Comparison of ENCODE assay signal across 17 cellular contexts in the genomic region with DNA sequence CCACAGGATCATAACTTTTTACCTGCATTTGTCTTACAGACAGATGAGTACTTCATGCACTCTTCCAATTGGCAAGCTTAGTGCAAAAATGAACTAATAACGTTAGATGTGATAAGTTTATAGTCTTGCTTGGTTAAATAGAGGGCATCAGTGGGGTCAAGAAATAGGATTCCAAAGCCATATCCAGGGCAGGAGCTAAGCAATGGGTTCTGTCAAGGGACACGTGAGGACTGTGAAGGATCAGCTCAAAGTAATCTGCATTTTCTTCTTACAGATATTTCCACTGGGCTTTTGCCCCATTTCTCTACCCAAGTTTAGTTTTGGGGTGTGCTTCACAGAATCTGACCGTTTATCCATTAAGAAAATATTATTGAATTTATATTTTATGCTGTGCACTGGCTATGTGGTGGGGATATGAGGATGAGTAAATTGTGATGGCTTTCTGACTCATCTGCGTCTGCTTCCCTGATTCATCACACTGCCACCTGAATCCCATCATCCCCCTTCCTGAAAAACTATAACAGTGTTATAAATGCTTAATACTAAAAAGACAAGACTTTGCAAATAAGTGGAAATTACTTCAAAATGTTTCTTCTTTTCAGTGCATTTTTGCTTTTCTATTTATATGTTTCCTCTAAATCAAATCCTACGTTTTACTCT. TPM values are rescaled to one million over a fixed set of nuclear protein-coding genes. Genes with fewer than 3 reads are reported as not detected.
DNase-seq lines count a peak whose midpoint lies in the region; ATAC-seq, FAIRE-seq and TF ChIP-seq lines count a peak whose summit lies in the region.
"Had no signal": no experiment of that assay in that cellular context is flagged by ENCODE, and none has a peak within 500 bp of the region (broad histone marks: within the 10 kb centered on the region; RNA-seq: fewer than 3 reads in every experiment).

No MANE protein-coding gene starts in this region.

- DNase-seq in EH (ENCODE audit: low read depth) (peak; percentile 68), PC-3 (peak; percentile 68), endothelial cell of umbilical vein (ENCODE audit: low read depth, low spot score) (no peak), osteoblast (ENCODE audit: insufficient read length, low spot score, missing footprints) (peak; percentile 71), testis (no peak), C1 segment of cervical spinal cord (lab: John Stamatoyannopoulos, UW) (no peak)
- DNase-seq: activated CD4-positive, CD25-positive, alpha-beta regulatory T cell; activated CD8-positive, alpha-beta memory T cell treated with anti-CD3 and anti-CD28 coated beads, Interleukin-2, amount 10 ng/mL, durations not matched to agents 7 days and 5 days; activated gamma-delta T cell treated with Interleukin-2 at 50 U/mL for 16 hours; DMS53; NCI-H1048; SHP77; T-helper 17 cell had no signal

- H3F3A ChIP-seq in PC-3 (ENCODE audit: low read length, unreplicated experiment) = no peaks in the 10 kb centered on the region

- no peaks in the 10 kb centered on the region for H3K9me1 ChIP-seq in endothelial cell of umbilical vein (replicated peaks; ENCODE audit: control insufficient read depth, extremely low read depth, insufficient read depth, low read length)

- 84 to 86% methylated on average over 5 of the region's 5 CpGs for WGBS in testis, 2 donors

- POLR2A ChIA-PET in PC-3 (lab: Charles Lee; ENCODE audit: unreplicated experiment) = no interaction called here
- POLR2A ChIA-PET in endothelial cell of umbilical vein (lab: Charles Lee) = no interaction called here

- BruUV-seq in PC-3 (replicated peaks; lab: Mats Ljungman, UMichigan) = no TSS peak
- BruUV-seq in endothelial cell of umbilical vein (replicated peaks; lab: Mats Ljungman, UMichigan) = no TSS peak

- ATAC-seq in PC-3 (peak; percentile 78), HG03442 (IDR thresholded peaks at IDR 0.05; ENCODE audit: unreplicated experiment) (no peak), GM19397 (IDR thresholded peaks at IDR 0.05; ENCODE audit: unreplicated experiment) (no peak)
- ATAC-seq: activated CD8-positive, alpha-beta memory T cell treated with anti-CD3 and anti-CD28 coated beads, Interleukin-2, amount 10 ng/mL, durations not matched to agents 7 days and 5 days; T-helper 17 cell had no signal

- H3K27ac ChIP-seq in PC-3 (ENCODE audit: low read length) (peak overlapping the region; percentile 95), endothelial cell of umbilical vein (ENCODE audit: insufficient read depth, low read depth, low read length) (no peak overlapping the region), osteoblast (ENCODE audit: low read depth, low read length) (peak overlapping the region; percentile 29), testis (no peak overlapping the region)
- H3K27ac ChIP-seq: ascending aorta; BLaER1 treated with 17β-estradiol and CSF1 and Interleukin-3, amounts not matched to agents 10 nM and 100 nM had no signal

- peaks cover 40% of the 10 kb centered on the region for H3K4me1 ChIP-seq in PC-3 (ENCODE audit: insufficient read depth, low read length)
- no peaks in the 10 kb centered on the region for H3K4me1 ChIP-seq in endothelial cell of umbilical vein (ENCODE audit: control insufficient read depth, extremely low read depth, insufficient read depth, low read length)
- peaks cover 28% of the 10 kb centered on the region for H3K4me1 ChIP-seq in osteoblast (ENCODE audit: insufficient read depth, low read length)
- H3K4me1 ChIP-seq in testis = no peaks in the 10 kb centered on the region
- H3K4me1 ChIP-seq: ascending aorta had no signal

- TF ChIP-seq POLR2A in endothelial cell of umbilical vein (IDR thresholded peaks at IDR 0.05; ENCODE audit: low read depth, low read length) (no peak), testis (IDR thresholded peaks at IDR 0.05) (no peak)

- TF ChIP-seq CTCF in PC-3 (conservative IDR thresholded peaks at IDR 0.05; ENCODE audit: low read depth, low read length) (no peak), endothelial cell of umbilical vein (IDR thresholded peaks at IDR 0.05; ENCODE audit: extremely low read depth in 1 of 2, insufficient read depth in 1 of 2, low read depth in 1 of 2, low read length in 2 of 2) (no peak), osteoblast (IDR thresholded peaks at IDR 0.05; ENCODE audit: extremely low read depth, low read depth, low read length) (no peak), testis (IDR thresholded peaks at IDR 0.05) (no peak)

- H3K4me2 ChIP-seq in PC-3 (ENCODE audit: low read length) (peak overlapping the region; percentile 77), endothelial cell of umbilical vein (ENCODE audit: insufficient read depth, low read length) (no peak overlapping the region), osteoblast (ENCODE audit: insufficient read depth, low read length) (peak overlapping the region; percentile 43)
- H3K4me2 ChIP-seq: BLaER1 treated with 17β-estradiol and CSF1 and Interleukin-3, amounts not matched to agents 10 nM and 100 nM had no signal

- no peaks in the 10 kb centered on the region for H4K20me1 ChIP-seq in PC-3 (ENCODE audit: low read length)
- H4K20me1 ChIP-seq in endothelial cell of umbilical vein (replicated peaks; ENCODE audit: control insufficient read depth, extremely low read depth, insufficient read depth, low read length) = no peaks in the 10 kb centered on the region
- H4K20me1 ChIP-seq in osteoblast (ENCODE audit: insufficient read depth, low read length) = peaks cover 25% of the 10 kb centered on the region
- H4K20me1 ChIP-seq: BLaER1 treated with 17β-estradiol and CSF1 and Interleukin-3, amounts not matched to agents 10 nM and 100 nM had no signal

- 0 out of 2 replicates have a peak, but pooled peaks cover 4% of the 10 kb centered on the region for H3K36me3 ChIP-seq in PC-3 (ENCODE audit: low read depth, low read length)
- H3K36me3 ChIP-seq in endothelial cell of umbilical vein (ENCODE audit: control insufficient read depth in 2 of 2, extremely low read depth in 1 of 2, insufficient read depth in 2 of 2, low read length in 2 of 2) = no peaks in the 10 kb centered on the region
- H3K36me3 ChIP-seq in osteoblast (ENCODE audit: insufficient read depth, low read length) = no peaks in the 10 kb centered on the region
- no peaks in the 10 kb centered on the region for H3K36me3 ChIP-seq in testis (ENCODE audit: low read depth, missing control alignments)
- H3K36me3 ChIP-seq: ascending aorta; BLaER1 treated with 17β-estradiol and CSF1 and Interleukin-3, amounts not matched to agents 10 nM and 100 nM had no signal

- intact Hi-C loops in PC-3 (cut with micrococcal nuclease) (loop anchor here (1.0 kb wide), 1 partner anchor 9 kb away; no protein-coding TSS in a partner anchor), endothelial cell of umbilical vein (cut with micrococcal nuclease) (no loop called here), testis (cut with DNase I; ENCODE audit: low total_unique reads) (no loop called here)

- peak overlapping the region; percentile 43 for H3K4me3 ChIP-seq in PC-3 (ENCODE audit: low read length)
- no peak overlapping the region for H3K4me3 ChIP-seq in endothelial cell of umbilical vein (replicated peaks in 1 of 3; ENCODE audit: insufficient read depth in 1 of 3, low read depth in 1 of 3, low read length in 3 of 3)
- H3K4me3 ChIP-seq in osteoblast (ENCODE audit: insufficient read depth, low read length) = no peak overlapping the region
- no peak overlapping the region for H3K4me3 ChIP-seq in testis
- H3K4me3 ChIP-seq: ascending aorta; BLaER1 treated with 17β-estradiol and CSF1 and Interleukin-3, amounts not matched to agents 10 nM and 100 nM had no signal

- FAIRE-seq in endothelial cell of umbilical vein (lab: Jason Lieb, UNC) = no peak

- H3K9ac ChIP-seq in PC-3 (ENCODE audit: low read length) (peak overlapping the region; percentile 53), endothelial cell of umbilical vein (replicated peaks; ENCODE audit: extremely low read depth, insufficient read depth, low read length) (no peak overlapping the region)
- H3K9ac ChIP-seq: BLaER1 treated with 17β-estradiol and CSF1 and Interleukin-3, amounts not matched to agents 10 nM and 100 nM had no signal

- H3K9me3 ChIP-seq in PC-3 (ENCODE audit: low read length) (no peaks in the 10 kb centered on the region), endothelial cell of umbilical vein (replicated peaks; ENCODE audit: control insufficient read depth, insufficient read depth, low read length) (no peaks in the 10 kb centered on the region), osteoblast (ENCODE audit: low read depth, low read length) (no peaks in the 10 kb centered on the region), testis (no peaks in the 10 kb centered on the region)
- H3K9me3 ChIP-seq: ascending aorta had no signal

- H3K27me3 ChIP-seq in PC-3 (ENCODE audit: low read length) = no peaks in the 10 kb centered on the region
- no peaks in the 10 kb centered on the region for H3K27me3 ChIP-seq in endothelial cell of umbilical vein (ENCODE audit: control insufficient read depth in 2 of 2, insufficient read depth in 2 of 2, low read length in 2 of 2)
- no peaks in the 10 kb centered on the region for H3K27me3 ChIP-seq in osteoblast (ENCODE audit: insufficient read depth, low read length)
- H3K27me3 ChIP-seq in testis = no peaks in the 10 kb centered on the region
- H3K27me3 ChIP-seq: ascending aorta; BLaER1 treated with 17β-estradiol and CSF1 and Interleukin-3, amounts not matched to agents 10 nM and 100 nM had no signal

- H2AFZ ChIP-seq in PC-3 (ENCODE audit: low read length) (no peak overlapping the region), endothelial cell of umbilical vein (ENCODE audit: low read depth, low read length) (no peak overlapping the region), osteoblast (ENCODE audit: low read length) (no peak overlapping the region)

- dilution Hi-C loops in endothelial cell of umbilical vein (cut with MboI; ENCODE audit: extremely low pct_ligation_motif_present, low sequenced_read_pairs) = no loop called here

- H3K9me2 ChIP-seq in PC-3 (replicated peaks; ENCODE audit: low read length) = no peaks in the 10 kb centered on the region

- H3K79me2 ChIP-seq in PC-3 (ENCODE audit: low read length) = peaks cover 86% of the 10 kb centered on the region
- H3K79me2 ChIP-seq in endothelial cell of umbilical vein (ENCODE audit: control insufficient read depth, insufficient read depth, low read length) = no peaks in the 10 kb centered on the region
- H3K79me2 ChIP-seq in osteoblast (ENCODE audit: insufficient read depth, low read length) = peaks cover 86% of the 10 kb centered on the region

- CTCF ChIA-PET in PC-3 (lab: Charles Lee) = no interaction called here
- CTCF ChIA-PET in endothelial cell of umbilical vein (lab: Charles Lee) = interaction anchor here (1.6 kb wide), 1 partner anchor 15 kb away, joined by 3 read pairs; no protein-coding TSS in a partner anchor

RNA-seq across cellular contexts. Expression of a gene that starts 17.5 kb away (rescaled TPM):
- total RNA-seq in PC-3 (2014; rRNA removed) = 9.4 and 12.3 TPM in 2 replicates
- 13.8 and 14.6 TPM in 2 replicates for total RNA-seq in endothelial cell of umbilical vein
- 3.1 and 3.3 TPM in 2 replicates for polyA plus RNA-seq in endothelial cell of umbilical vein
- polyA plus RNA-seq in endothelial cell of umbilical vein (2011; cell fraction: cytosol; rRNA removed) = 4.5 and 4.9 TPM in 2 replicates
- polyA plus RNA-seq in endothelial cell of umbilical vein (2011; cell fraction: nucleus; rRNA removed) = 5.2 and 5.8 TPM in 2 replicates
- 7.0 and 7.6 TPM in 2 replicates for polyA plus RNA-seq in endothelial cell of umbilical vein (2012)
- polyA minus RNA-seq in endothelial cell of umbilical vein = 18.2 and 21.0 TPM in 2 replicates
- polyA minus RNA-seq in endothelial cell of umbilical vein (2011; cell fraction: cytosol; rRNA and poly(A)+ RNA removed) = 0.41 TPM
- polyA minus RNA-seq in endothelial cell of umbilical vein (2011; cell fraction: nucleus; rRNA and poly(A)+ RNA removed) = 20.0 and 26.3 TPM in 2 replicates
- total RNA-seq in osteoblast = 23.9 and 24.2 TPM in 2 replicates
- 10 to 100 TPM; 35.4 to 41.7 TPM for total RNA-seq in testis
- polyA plus RNA-seq in testis (ENCODE audit: insufficient read depth, low read depth, low replicate concordance) = 12.2 TPM

Comparison
In these comparisons a context has a peak if more than half of its experiments do, and no peak if none do; other contexts are left out.
1. DNase-seq: peak in EH (single experiment), PC-3 (single experiment) and osteoblast (single experiment); none in endothelial cell of umbilical vein (single experiment), testis (single experiment) and C1 segment of cervical spinal cord (0 of 14).
2. H3K27ac ChIP-seq: peak in PC-3 (single experiment) and osteoblast (single experiment); none in endothelial cell of umbilical vein (single experiment) and testis (0 of 2).